1 cellular context compared by ENCODE assay signal in genomic region chr2:160434254-160434948, GRCh38.
TF ChIP-seq lines count a peak whose summit lies in the region.

No MANE protein-coding gene starts in this region.

TF ChIP-seq in SK-N-SH treated with all-trans-retinoic acid at 6 μM for 48 hours, 23 proteins besides CTCF, POLR2A, EP300 and RAD21 (continued from another document):
- no peak for TF ChIP-seq CREB5 (CRISPR knock-in tag; IDR thresholded peaks at IDR 0.05; ENCODE audit: low read depth)
- no peak for TF ChIP-seq OSR1 (CRISPR knock-in tag; IDR thresholded peaks at IDR 0.05)
- peak; percentile 62; the same call in 1 of the 2 replicates for TF ChIP-seq TCF4 (CRISPR knock-in tag; IDR thresholded peaks at IDR 0.05; ENCODE audit: borderline replicate concordance)
- no peak for TF ChIP-seq ZNF565 (CRISPR knock-in tag; conservative IDR thresholded peaks at IDR 0.05; ENCODE audit: low read depth)
